19 cellular contexts compared by ENCODE assay signal in the genomic region with DNA sequence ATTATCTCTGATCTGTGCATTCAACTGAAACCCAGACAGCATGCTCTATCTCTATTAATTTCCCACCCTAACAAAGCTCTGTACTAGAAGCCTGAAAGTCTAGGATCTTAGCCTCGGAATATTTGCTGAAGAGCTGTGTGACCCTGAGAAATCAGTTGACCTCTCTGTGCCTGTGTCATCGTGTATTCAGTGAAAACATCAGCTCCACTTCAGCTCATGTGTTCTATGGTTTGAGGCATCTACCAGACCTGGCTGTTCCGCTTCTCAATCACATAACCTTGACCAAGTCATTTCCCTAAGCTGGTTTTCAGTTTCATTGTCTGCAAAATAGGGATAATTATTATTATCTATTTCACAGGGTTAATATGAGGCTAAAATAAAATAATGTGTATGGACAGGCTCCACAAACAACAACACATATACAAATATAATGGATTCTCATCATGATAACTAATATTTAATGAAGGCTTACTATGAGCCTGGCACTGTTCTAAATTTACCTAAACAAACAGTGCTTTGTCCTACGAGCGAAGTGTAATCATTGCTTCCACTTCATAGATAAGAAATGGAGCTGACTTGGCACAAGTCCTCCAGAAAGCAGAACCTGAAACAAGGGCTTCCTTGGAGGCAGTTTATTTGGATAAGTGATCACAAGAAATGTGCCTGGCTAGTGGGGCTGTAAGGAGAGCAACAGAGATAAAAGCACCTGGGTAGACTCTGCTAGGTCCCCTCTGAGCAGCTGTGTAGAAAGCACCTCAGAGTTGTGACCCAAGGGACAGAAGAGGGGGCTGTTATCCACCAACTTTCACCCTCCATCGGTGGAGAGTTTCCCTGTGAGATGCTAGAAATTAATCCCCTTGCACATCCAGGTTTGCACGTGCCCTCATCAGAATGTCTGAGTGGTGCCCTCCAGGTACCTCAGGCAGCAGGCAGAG.
DNase-seq lines count a peak whose midpoint lies in the region; ATAC-seq and TF ChIP-seq lines count a peak whose summit lies in the region.
"Had no signal": no experiment of that assay in that cellular context is flagged by ENCODE, and none has a peak within 500 bp of the region (broad histone marks: within the 10 kb centered on the region; RNA-seq: fewer than 3 reads in every experiment).

No MANE protein-coding gene starts in this region.

- H3K27me3 ChIP-seq in CD8-positive, alpha-beta memory T cell (ENCODE audit: insufficient read depth, low read length, poor library complexity, severe bottlenecking), result no peaks in the 10 kb centered on the region
- H3K27me3 ChIP-seq: gastroesophageal sphincter, neural progenitor cell had no signal

- no peak overlapping the region for H3K4me3 Mint-ChIP-seq in CD8-positive, alpha-beta memory T cell
- H3K4me3 Mint-ChIP-seq: activated CD8-positive, alpha-beta T cell treated with anti-CD3 and anti-CD28 coated beads, Interleukin-2, amount 10 ng/mL, durations not matched to agents 7 days and 5 days; central memory CD8-positive, alpha-beta T cell; neural progenitor cell had no signal

- no peaks in the 10 kb centered on the region for H3K27me3 Mint-ChIP-seq in CD8-positive, alpha-beta memory T cell
- H3K27me3 Mint-ChIP-seq: central memory CD8-positive, alpha-beta T cell had no signal

- CTCF ChIA-PET in HEK293 (lab: Yijun Ruan, JAX), result interaction anchor here (0.6 kb wide), 1 partner anchor 28 kb away, joined by 4 read pairs; no protein-coding TSS in a partner anchor
- CTCF ChIA-PET in CD8-positive, alpha-beta memory T cell (lab: Charles Lee), result no interaction called here

- no peak overlapping the region for H3K4me3 ChIP-seq in HEK293 (ENCODE audit: low read depth, low read length)
- H3K4me3 ChIP-seq in CD8-positive, alpha-beta memory T cell (ENCODE audit: low read length), result no peak overlapping the region
- H3K4me3 ChIP-seq: gastroesophageal sphincter, neural progenitor cell had no signal

- peaks cover 0 to 12% (median 10%) of the 10 kb centered on the region in 5 donors for H3K9me3 Mint-ChIP-seq in CD8-positive, alpha-beta memory T cell
- H3K9me3 Mint-ChIP-seq: neural progenitor cell had no signal

- no peaks in the 10 kb centered on the region for H3K4me1 ChIP-seq in HEK293 (ENCODE audit: control insufficient read depth, insufficient read depth, low read length)
- no peaks in the 10 kb centered on the region for H3K4me1 ChIP-seq in CD8-positive, alpha-beta memory T cell (ENCODE audit: insufficient read depth, low read length)
- H3K4me1 ChIP-seq: gastroesophageal sphincter, neural progenitor cell had no signal

- H3K36me3 ChIP-seq in HEK293 (ENCODE audit: control insufficient read depth in 2 of 2, insufficient read depth in 1 of 2, low read length in 2 of 2), result no peaks in the 10 kb centered on the region
- H3K36me3 ChIP-seq in CD8-positive, alpha-beta memory T cell (ENCODE audit: insufficient read depth, low read length), result no peaks in the 10 kb centered on the region
- H3K36me3 ChIP-seq: gastroesophageal sphincter, neural progenitor cell had no signal

- H3K4me1 Mint-ChIP-seq in CD8-positive, alpha-beta memory T cell, result no peaks in the 10 kb centered on the region
- H3K4me1 Mint-ChIP-seq: central memory CD8-positive, alpha-beta T cell; neural progenitor cell had no signal

- DNase-seq in OCI-M1 (lab: John Stamatoyannopoulos, UW) (peak; percentile 27), mucosa of gallbladder (ENCODE audit: low spot score) (peak; percentile 18), left colon (no peak)
- DNase-seq in CD8-positive, alpha-beta memory T cell, result no peak
- DNase-seq: ACHN; activated CD4-positive, alpha-beta T cell treated with anti-CD3 and anti-CD28 coated beads for 1 hour; activated CD8-positive, alpha-beta T cell treated with anti-CD3 and anti-CD28 coated beads, Interleukin-2, amount 10 ng/mL, durations not matched to agents 7 days and 5 days; activated effector memory CD4-positive, alpha-beta T cell treated with anti-CD3 and anti-CD28 coated beads, Interleukin-2, amount 50 U/mL, for 16 hours; EL; HCEC 1CT; IMR-90; mammary epithelial cell had no signal

- H3K27ac ChIP-seq in C4-2B (peak overlapping the region; percentile 17; the same call in 1 of the 2 replicates), HEK293 (ENCODE audit: extremely low read depth, low read depth, low read length) (no peak overlapping the region)
- H3K27ac ChIP-seq in CD8-positive, alpha-beta memory T cell (ENCODE audit: low read depth, low read length), result no peak overlapping the region
- H3K27ac ChIP-seq: gastroesophageal sphincter, neural progenitor cell had no signal

- H3K9me3 ChIP-seq in HEK293 (ENCODE audit: control insufficient read depth, insufficient read depth, low read depth, low read length), result no peaks in the 10 kb centered on the region
- no peaks in the 10 kb centered on the region for H3K9me3 ChIP-seq in CD8-positive, alpha-beta memory T cell (ENCODE audit: low read length)
- H3K9me3 ChIP-seq: gastroesophageal sphincter had no signal

- no peak for ATAC-seq in left colon
- no peak for ATAC-seq in HG03342 (IDR thresholded peaks at IDR 0.05; ENCODE audit: unreplicated experiment)
- ATAC-seq: activated CD8-positive, alpha-beta T cell treated with anti-CD3 and anti-CD28 coated beads, Interleukin-2, amount 10 ng/mL, durations not matched to agents 7 days and 5 days; gastroesophageal sphincter; Panc1 had no signal

- peaks cover 0 to 6% (median 2%) of the 10 kb centered on the region in 3 donors for H3K36me3 Mint-ChIP-seq in CD8-positive, alpha-beta memory T cell
- H3K36me3 Mint-ChIP-seq: neural progenitor cell had no signal

- intact Hi-C loops in left colon (cut with DNase I, micrococcal nuclease), result no loop called here

- no peak for TF ChIP-seq CTCF in C4-2B (conservative IDR thresholded peaks at IDR 0.05)
- no peak for TF ChIP-seq CTCF in HEK293 (tag by site-specific recombination; IDR thresholded peaks at IDR 0.05)

- H3K27ac Mint-ChIP-seq in CD8-positive, alpha-beta memory T cell, result no peak overlapping the region
- H3K27ac Mint-ChIP-seq: activated CD8-positive, alpha-beta T cell treated with anti-CD3 and anti-CD28 coated beads, Interleukin-2, amount 10 ng/mL, durations not matched to agents 7 days and 5 days; neural progenitor cell had no signal

- POLR2A ChIA-PET in HEK293 (lab: Yijun Ruan, JAX), result no interaction called here
- POLR2A ChIA-PET in CD8-positive, alpha-beta memory T cell (lab: Charles Lee), result no interaction called here

TF ChIP-seq in HEK293, 187 proteins besides CTCF, POLR2A, EP300 and RAD21:
- TF ChIP-seq ZNF169 (tag by site-specific recombination; IDR thresholded peaks at IDR 0.05), result no peak
- peak; percentile 14; the same call in 1 of the 2 replicates for TF ChIP-seq ZNF654 (tag by site-specific recombination; IDR thresholded peaks at IDR 0.05; ENCODE audit: low read depth)
- TF ChIP-seq ZNF561 (tag by site-specific recombination; IDR thresholded peaks at IDR 0.05; ENCODE audit: borderline replicate concordance), result no peak
- TF ChIP-seq ZNF223 (tag by site-specific recombination; IDR thresholded peaks at IDR 0.05), result no peak
- TF ChIP-seq KLF7 (tag by site-specific recombination; IDR thresholded peaks at IDR 0.05; ENCODE audit: borderline replicate concordance), result no peak
- no peak for TF ChIP-seq ZNF335 (tag by site-specific recombination; conservative IDR thresholded peaks at IDR 0.05)
- TF ChIP-seq ZNF768 (tag by site-specific recombination; IDR thresholded peaks at IDR 0.05), result 0 out of 2 replicates have a peak, but pooled peaks have one; percentile 66
- TF ChIP-seq ZNF596 (tag by site-specific recombination; IDR thresholded peaks at IDR 0.05), result no peak
- no peak for TF ChIP-seq ZNF138 (tag by site-specific recombination; IDR thresholded peaks at IDR 0.05; ENCODE audit: borderline replicate concordance)
- peak; percentile 15; the same call in 1 of the 2 replicates for TF ChIP-seq FEZF1 (tag by site-specific recombination; IDR thresholded peaks at IDR 0.05)
- no peak for TF ChIP-seq ZNF792 (tag by site-specific recombination; IDR thresholded peaks at IDR 0.05)
- no peak for TF ChIP-seq ZNF324 (tag by site-specific recombination; IDR thresholded peaks at IDR 0.05)
- TF ChIP-seq OSR2 (tag by site-specific recombination; IDR thresholded peaks at IDR 0.05), result peak; percentile 19; the same call in 1 of the 2 replicates
- TF ChIP-seq, protein P1, sequence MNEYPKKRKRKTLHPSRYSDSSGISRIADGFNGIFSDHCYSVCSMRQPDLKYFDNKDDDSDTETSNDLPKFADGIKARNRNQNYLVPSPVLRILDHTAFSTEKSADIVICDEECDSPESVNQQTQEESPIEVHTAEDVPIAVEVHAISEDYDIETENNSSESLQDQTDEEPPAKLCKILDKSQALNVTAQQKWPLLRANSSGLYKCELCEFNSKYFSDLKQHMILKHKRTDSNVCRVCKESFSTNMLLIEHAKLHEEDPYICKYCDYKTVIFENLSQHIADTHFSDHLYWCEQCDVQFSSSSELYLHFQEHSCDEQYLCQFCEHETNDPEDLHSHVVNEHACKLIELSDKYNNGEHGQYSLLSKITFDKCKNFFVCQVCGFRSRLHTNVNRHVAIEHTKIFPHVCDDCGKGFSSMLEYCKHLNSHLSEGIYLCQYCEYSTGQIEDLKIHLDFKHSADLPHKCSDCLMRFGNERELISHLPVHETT (tag by site-specific recombination; IDR thresholded peaks at IDR 0.05), result no peak
- TF ChIP-seq ZNF23 (tag by site-specific recombination; IDR thresholded peaks at IDR 0.05; ENCODE audit: borderline replicate concordance), result no peak
- no peak for TF ChIP-seq GFI1B (tag by site-specific recombination; IDR thresholded peaks at IDR 0.05)
- no peak for TF ChIP-seq ZNF133 (tag by site-specific recombination; IDR thresholded peaks at IDR 0.05)
- TF ChIP-seq ZNF510 (tag by site-specific recombination; IDR thresholded peaks at IDR 0.05; ENCODE audit: insufficient replicate concordance), result no peak

Comparison
In these comparisons a context has a peak if more than half of its experiments do, and no peak if none do; other contexts are left out.
1. DNase-seq: peak in OCI-M1 (single experiment) and mucosa of gallbladder (single experiment); none in left colon (0 of 2) and CD8-positive, alpha-beta memory T cell (0 of 5).